ENCODE assay signal across 1 cellular context in the genomic region with DNA sequence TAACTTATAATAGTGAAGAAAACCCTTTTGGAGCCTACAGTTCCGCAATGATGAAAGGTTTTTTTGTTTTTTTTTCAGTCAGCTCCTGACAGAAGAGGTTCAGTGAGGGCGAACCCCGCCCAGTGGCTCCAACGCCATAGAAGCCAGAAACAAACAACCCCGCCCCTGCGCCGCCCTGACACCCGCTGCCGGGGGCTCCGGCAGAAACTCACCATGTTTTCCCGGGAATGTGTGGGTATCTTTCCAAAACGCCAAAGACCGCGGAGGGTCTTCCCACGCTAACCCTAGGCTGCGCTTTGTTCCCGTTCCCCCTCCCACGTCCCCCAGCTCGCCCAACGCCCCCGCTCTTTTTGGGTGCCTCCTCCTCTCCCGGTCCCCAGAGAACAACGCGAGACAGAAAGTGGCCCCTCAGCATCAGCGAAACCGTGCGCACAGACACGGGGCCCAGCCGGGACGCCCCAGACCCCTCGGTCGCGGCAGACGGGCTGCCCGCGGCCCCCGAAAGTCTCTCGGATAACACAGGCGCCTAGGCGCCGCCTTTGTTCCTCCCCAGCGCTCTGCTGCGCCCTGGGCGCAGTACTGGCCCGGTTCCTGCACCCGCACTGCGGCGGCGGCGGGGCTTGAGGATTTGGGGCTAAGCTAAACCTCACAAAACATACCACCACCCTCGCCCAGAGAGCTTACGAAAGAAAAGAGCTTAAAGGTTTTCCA.
A peak's percentile ranks its signal among the peaks of the same experiment; 100 is the strongest.
TF ChIP-seq lines count a peak whose summit lies in the region.

No MANE protein-coding gene starts in this region.

TF ChIP-seq in A549, 52 proteins besides CTCF, POLR2A, EP300 and RAD21 (continued from another document):
- TF ChIP-seq, protein P1, sequence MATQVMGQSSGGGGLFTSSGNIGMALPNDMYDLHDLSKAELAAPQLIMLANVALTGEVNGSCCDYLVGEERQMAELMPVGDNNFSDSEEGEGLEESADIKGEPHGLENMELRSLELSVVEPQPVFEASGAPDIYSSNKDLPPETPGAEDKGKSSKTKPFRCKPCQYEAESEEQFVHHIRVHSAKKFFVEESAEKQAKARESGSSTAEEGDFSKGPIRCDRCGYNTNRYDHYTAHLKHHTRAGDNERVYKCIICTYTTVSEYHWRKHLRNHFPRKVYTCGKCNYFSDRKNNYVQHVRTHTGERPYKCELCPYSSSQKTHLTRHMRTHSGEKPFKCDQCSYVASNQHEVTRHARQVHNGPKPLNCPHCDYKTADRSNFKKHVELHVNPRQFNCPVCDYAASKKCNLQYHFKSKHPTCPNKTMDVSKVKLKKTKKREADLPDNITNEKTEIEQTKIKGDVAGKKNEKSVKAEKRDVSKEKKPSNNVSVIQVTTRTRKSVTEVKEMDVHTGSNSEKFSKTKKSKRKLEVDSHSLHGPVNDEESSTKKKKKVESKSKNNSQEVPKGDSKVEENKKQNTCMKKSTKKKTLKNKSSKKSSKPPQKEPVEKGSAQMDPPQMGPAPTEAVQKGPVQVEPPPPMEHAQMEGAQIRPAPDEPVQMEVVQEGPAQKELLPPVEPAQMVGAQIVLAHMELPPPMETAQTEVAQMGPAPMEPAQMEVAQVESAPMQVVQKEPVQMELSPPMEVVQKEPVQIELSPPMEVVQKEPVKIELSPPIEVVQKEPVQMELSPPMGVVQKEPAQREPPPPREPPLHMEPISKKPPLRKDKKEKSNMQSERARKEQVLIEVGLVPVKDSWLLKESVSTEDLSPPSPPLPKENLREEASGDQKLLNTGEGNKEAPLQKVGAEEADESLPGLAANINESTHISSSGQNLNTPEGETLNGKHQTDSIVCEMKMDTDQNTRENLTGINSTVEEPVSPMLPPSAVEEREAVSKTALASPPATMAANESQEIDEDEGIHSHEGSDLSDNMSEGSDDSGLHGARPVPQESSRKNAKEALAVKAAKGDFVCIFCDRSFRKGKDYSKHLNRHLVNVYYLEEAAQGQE (IDR thresholded peaks at IDR 0.05), result peak; percentile 59
- TF ChIP-seq MAZ (IDR thresholded peaks at IDR 0.05; ENCODE audit: borderline replicate concordance, low read depth, low read length), result no peak
- TF ChIP-seq, protein P2, sequence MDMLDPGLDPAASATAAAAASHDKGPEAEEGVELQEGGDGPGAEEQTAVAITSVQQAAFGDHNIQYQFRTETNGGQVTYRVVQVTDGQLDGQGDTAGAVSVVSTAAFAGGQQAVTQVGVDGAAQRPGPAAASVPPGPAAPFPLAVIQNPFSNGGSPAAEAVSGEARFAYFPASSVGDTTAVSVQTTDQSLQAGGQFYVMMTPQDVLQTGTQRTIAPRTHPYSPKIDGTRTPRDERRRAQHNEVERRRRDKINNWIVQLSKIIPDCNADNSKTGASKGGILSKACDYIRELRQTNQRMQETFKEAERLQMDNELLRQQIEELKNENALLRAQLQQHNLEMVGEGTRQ (IDR thresholded peaks at IDR 0.05), result no peak
- TF ChIP-seq HDAC2 (IDR thresholded peaks at IDR 0.05), result peak; percentile 90
- no peak for TF ChIP-seq TFCP2L1 (CRISPR knock-in tag; IDR thresholded peaks at IDR 0.05)
- TF ChIP-seq TP53 (CRISPR knock-in tag; IDR thresholded peaks at IDR 0.05), result 0 out of 2 replicates have a peak, but pooled peaks have one; percentile 73
- TF ChIP-seq BCL3 (IDR thresholded peaks at IDR 0.05), result no peak
- no peak for TF ChIP-seq ATOH8 (CRISPR knock-in tag; IDR thresholded peaks at IDR 0.05; ENCODE audit: low read depth)
- TF ChIP-seq NFE2L2 (conservative IDR thresholded peaks at IDR 0.05; ENCODE audit: low read length), result no peak
- TF ChIP-seq HOXA7 (CRISPR knock-in tag; IDR thresholded peaks at IDR 0.05), result no peak
- no peak for TF ChIP-seq ESRRA (IDR thresholded peaks at IDR 0.05; ENCODE audit: borderline replicate concordance, low read length)
- TF ChIP-seq ZSCAN20 (CRISPR knock-in tag; IDR thresholded peaks at IDR 0.05), result no peak
- TF ChIP-seq RNF2 (IDR thresholded peaks at IDR 0.05; ENCODE audit: borderline replicate concordance, low read depth), result peak; percentile 59; the same call in 1 of the 2 replicates
- TF ChIP-seq FOSB (CRISPR knock-in tag; IDR thresholded peaks at IDR 0.05), result no peak
- no peak for TF ChIP-seq ZC3H11A (IDR thresholded peaks at IDR 0.05)
- peak; percentile 47 for TF ChIP-seq CHD2 (IDR thresholded peaks at IDR 0.05; ENCODE audit: low read length, partially characterized antibody)
- TF ChIP-seq E2F6 (IDR thresholded peaks at IDR 0.05; ENCODE audit: borderline replicate concordance, low read depth), result no peak
- no peak for TF ChIP-seq SMC3 (IDR thresholded peaks at IDR 0.05)
- TF ChIP-seq EHF (CRISPR knock-in tag; IDR thresholded peaks at IDR 0.05), result no peak
- TF ChIP-seq PHF8 (IDR thresholded peaks at IDR 0.05; ENCODE audit: borderline replicate concordance, low read depth), result peak; percentile 73; the same call in 1 of the 2 replicates
- no peak for TF ChIP-seq BHLHE40 (IDR thresholded peaks at IDR 0.05; ENCODE audit: low read depth, low read length)
